In the genomic region with DNA sequence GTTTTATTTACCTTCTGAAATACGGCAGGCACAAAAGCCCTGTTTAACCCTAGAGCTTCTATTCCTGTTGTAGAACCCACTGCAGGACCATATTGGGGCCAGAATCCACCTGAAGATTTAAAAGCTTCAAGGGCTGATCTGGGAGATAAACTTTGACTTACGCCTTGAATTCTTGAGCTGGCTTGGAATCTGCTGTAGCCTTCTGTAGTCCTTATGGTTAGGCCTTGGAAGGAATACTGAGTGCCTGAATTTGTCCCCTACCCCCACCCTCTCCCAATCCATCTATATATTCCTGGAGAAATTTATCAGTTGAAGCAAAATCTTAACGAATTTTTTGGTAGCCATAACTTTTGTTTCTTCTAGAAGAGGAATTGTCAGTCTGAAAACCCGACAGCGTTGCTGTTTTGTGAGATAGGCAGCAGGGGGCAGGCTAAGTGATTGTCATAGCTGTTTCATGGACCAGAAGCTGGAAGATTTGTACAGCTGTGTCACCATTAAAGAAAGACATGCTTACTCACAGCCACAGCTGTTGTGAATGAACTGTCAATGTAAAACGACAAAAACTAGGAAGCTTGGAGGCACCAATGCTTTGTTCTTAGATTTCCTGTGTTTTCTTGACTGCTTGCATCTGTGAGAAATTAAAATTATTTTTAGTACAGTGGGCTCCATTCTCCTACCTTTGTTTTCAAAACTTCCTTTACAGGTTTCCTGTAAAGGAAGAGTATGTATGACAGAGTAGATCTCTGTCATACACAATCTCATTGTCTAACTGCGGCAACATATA, we compare ENCODE assay signal across 9 cellular contexts. TPM values are rescaled to one million over a fixed set of nuclear protein-coding genes. Genes with fewer than 3 reads are reported as not detected.
DNase-seq lines count a peak whose midpoint lies in the region; TF ChIP-seq lines count a peak whose summit lies in the region.
"Had no signal": no experiment of that assay in that cellular context is flagged by ENCODE, and none has a peak within 500 bp of the region (broad histone marks: within the 10 kb centered on the region; RNA-seq: fewer than 3 reads in every experiment).

No MANE protein-coding gene starts in this region.

- no peaks in the 10 kb centered on the region for H4K20me1 ChIP-seq in Karpas-422 (ENCODE audit: insufficient read depth, low read depth, low read length)

- no peaks in the 10 kb centered on the region for H3K9me3 ChIP-seq in Karpas-422 (ENCODE audit: low read length)

- CTCF ChIA-PET in MCF 10A (lab: Yijun Ruan, JAX): interaction anchor here (0.5 to 4.3 kb wide), 31 partner anchors 8 to 1981 kb away, joined by 3 to 72 read pairs (median 3); partner anchors contain the start of genes GFM1 and LXN

- H3K36me3 Mint-ChIP-seq in MCF 10A (ENCODE audit: insufficient read depth, unreplicated experiment): peaks cover 48% of the 10 kb centered on the region

- no peak overlapping the region for H3K9ac ChIP-seq in Karpas-422 (ENCODE audit: low read length)

- no peaks in the 10 kb centered on the region for H3K27me3 Mint-ChIP-seq in MCF 10A (ENCODE audit: insufficient read depth, unreplicated experiment)
- H3K27me3 Mint-ChIP-seq: natural killer cell treated with Interleukin-12 subunit alpha and Interleukin-12 subunit beta and Interleukin-15 and Interleukin-18, amount 100 ng/mL, for 72 hours had no signal

- no peak overlapping the region for H2AFZ ChIP-seq in Karpas-422 (ENCODE audit: low read length)

- H3K9me2 ChIP-seq in Karpas-422 (replicated peaks; ENCODE audit: insufficient read depth, low read length): no peaks in the 10 kb centered on the region

- no peak overlapping the region for H3K27ac Mint-ChIP-seq in MCF 10A (ENCODE audit: low read depth, unreplicated experiment)
- H3K27ac Mint-ChIP-seq: natural killer cell treated with Interleukin-12 subunit alpha and Interleukin-12 subunit beta and Interleukin-15 and Interleukin-18, amount 100 ng/mL, for 72 hours had no signal

- H3K4me1 ChIP-seq in Karpas-422 (ENCODE audit: low read length): no peaks in the 10 kb centered on the region

- no peak overlapping the region for H3K4me2 ChIP-seq in Karpas-422 (ENCODE audit: low read depth, low read length, poor library complexity, severe bottlenecking)

- no peak overlapping the region for H3K27ac ChIP-seq in Karpas-422 (ENCODE audit: low read length)

- no peak overlapping the region for H3K4me3 ChIP-seq in Karpas-422 (ENCODE audit: low read length)

- no peak overlapping the region for H3K4me3 Mint-ChIP-seq in MCF 10A (ENCODE audit: unreplicated experiment)
- H3K4me3 Mint-ChIP-seq: natural killer cell treated with Interleukin-12 subunit alpha and Interleukin-12 subunit beta and Interleukin-15 and Interleukin-18, amount 100 ng/mL, for 72 hours had no signal

- intact Hi-C loops in MCF 10A (cut with micrococcal nuclease): loop anchor here (1.0 to 5.0 kb wide), 3 partner anchors 68 to 593 kb away; no protein-coding TSS in a partner anchor

- H3K36me3 ChIP-seq in Karpas-422 (ENCODE audit: insufficient read depth, low read length): peaks cover 59% of the 10 kb centered on the region; the same call in 1 of the 2 replicates

- H3K4me1 Mint-ChIP-seq in MCF 10A (ENCODE audit: insufficient read depth, unreplicated experiment): no peaks in the 10 kb centered on the region

- POLR2A ChIA-PET in MCF 10A (lab: Yijun Ruan, JAX): interaction anchor here (0.6 to 2.6 kb wide), 4 partner anchors 9 to 975 kb away, joined by 3 to 12 read pairs (median 8); partner anchors contain the start of gene LXN

- no peaks in the 10 kb centered on the region for H3K9me3 Mint-ChIP-seq in MCF 10A (ENCODE audit: unreplicated experiment)
- H3K9me3 Mint-ChIP-seq: natural killer cell treated with Interleukin-12 subunit alpha and Interleukin-12 subunit beta and Interleukin-15 and Interleukin-18, amount 100 ng/mL, for 72 hours had no signal

- peak; percentile 69 for TF ChIP-seq CTCF in MCF 10A (IDR thresholded peaks at IDR 0.05; ENCODE audit: unreplicated experiment)

- DNase-seq in NCI-H510A treated with DMSO at 0.1 percent for 48 hours (lab: John Stamatoyannopoulos, UW) (peak; percentile 43), NCI-H510A (lab: John Stamatoyannopoulos, UW) (no peak), H4 (ENCODE audit: low spot score) (peak; percentile 83), Karpas-422 (peak; percentile 80), SW480 (ENCODE audit: low spot score) (peak; percentile 30), MCF 10A (ENCODE audit: unreplicated experiment) (peak; percentile 74), iris pigment epithelial cell (ENCODE audit: low read depth) (peak; percentile 80)
- DNase-seq in stimulated activated CD4-positive, alpha-beta T cell treated with anti-CD3 and anti-CD28 coated beads, Interleukin-2, amount 100 ng/mL, for 24 hours: peak; percentile 43 to 54

- no TSS peak for BruUV-seq in MCF 10A (replicated peaks; lab: Mats Ljungman, UMichigan)

- H3K27me3 ChIP-seq in Karpas-422 (ENCODE audit: low read length): no peaks in the 10 kb centered on the region

- H3K79me2 ChIP-seq in Karpas-422 (ENCODE audit: low read length): peaks cover 23% of the 10 kb centered on the region

RNA-seq across cellular contexts. Expression of gene LXN, which starts 12.8 kb away (rescaled TPM):
- total RNA-seq in H4 (2014; rRNA removed; shearing (Covaris generic)): 35.4 and 39.6 TPM in 2 replicates
- 7.8 and 12.1 TPM in 2 replicates for total RNA-seq in Karpas-422 (2014; rRNA removed; shearing (Covaris generic); ENCODE audit: low replicate concordance)
- total RNA-seq in MCF 10A (2022): 3.4 and 4.4 TPM in 2 replicates

RNA-seq across cellular contexts. Expression of gene GFM1, which starts 15.3 kb away (rescaled TPM):
- total RNA-seq in H4 (2014; rRNA removed; shearing (Covaris generic)): 50.3 and 58.0 TPM in 2 replicates
- 61.1 and 74.1 TPM in 2 replicates for total RNA-seq in Karpas-422 (2014; rRNA removed; shearing (Covaris generic); ENCODE audit: low replicate concordance)
- 53.9 and 54.1 TPM in 2 replicates for total RNA-seq in MCF 10A (2022)
